In the genomic region with DNA sequence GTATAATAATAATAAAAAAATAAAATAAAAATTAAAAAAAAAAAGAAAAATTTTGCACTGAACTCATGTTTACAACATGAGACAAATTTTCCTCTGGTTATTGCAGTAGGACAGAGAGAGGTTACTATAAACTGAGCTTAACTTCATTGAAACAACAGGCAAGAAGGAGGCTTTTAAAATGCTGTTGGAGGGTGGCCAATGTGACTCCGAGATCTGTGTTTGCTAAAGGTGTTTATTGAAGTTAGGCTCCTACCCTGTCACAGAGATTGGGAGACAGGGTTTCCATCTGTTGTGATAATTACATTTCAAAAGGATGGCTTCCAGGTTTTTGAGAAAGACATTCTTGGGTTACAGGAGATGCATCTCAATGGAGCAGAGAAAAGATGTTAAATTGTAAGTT, we compare ENCODE assay signal across 18 cellular contexts.
DNase-seq lines count a peak whose midpoint lies in the region; ATAC-seq and TF ChIP-seq lines count a peak whose summit lies in the region.
"Had no signal": no experiment of that assay in that cellular context is flagged by ENCODE, and none has a peak within 500 bp of the region (broad histone marks: within the 10 kb centered on the region; RNA-seq: fewer than 3 reads in every experiment).

No MANE protein-coding gene starts in this region.

- no peak overlapping the region for H3K27ac Mint-ChIP-seq in GM23338
- H3K27ac Mint-ChIP-seq: CD4-positive, CD25-positive, alpha-beta regulatory T cell had no signal

- no peaks in the 10 kb centered on the region for H3K9me3 Mint-ChIP-seq in GM23338
- H3K9me3 Mint-ChIP-seq: CD4-positive, CD25-positive, alpha-beta regulatory T cell had no signal

- ATAC-seq in GM23338 (no peak), mucosa of descending colon (peak; percentile 79), HG02970 (IDR thresholded peaks at IDR 0.05; ENCODE audit: low FRiP score, unreplicated experiment) (no peak)

- DNase-seq in NCI-H2029 treated with DMSO at 0.1 percent for 48 hours (lab: John Stamatoyannopoulos, UW) (peak; percentile 4), NCI-H2029 (lab: John Stamatoyannopoulos, UW) (no peak), GM23338 (ENCODE audit: low spot score) (peak; percentile 17), NCI-H2171 treated with DMSO at 0.1 percent for 48 hours (lab: John Stamatoyannopoulos, UW) (peak; percentile 80), mucosa of descending colon (peak in 1 of 3 donors; percentile 80), erythroblast (lab: John Stamatoyannopoulos, UW) (no peak)
- DNase-seq in effector CD4-positive, alpha-beta T cell: no peak
- DNase-seq: BE2C; CD4-positive, CD25-positive, alpha-beta regulatory T cell; DMS79; KBM-7; MV-4-11; NCI-H1417 treated with DMSO at 0.1 percent for 48 hours; NCI-H187 treated with DMSO at 0.1 percent for 48 hours; NCI-H446 treated with DMSO at 0.1 percent for 48 hours; NCI-H82; SJCRH30 had no signal

- intact Hi-C loops in mucosa of descending colon (cut with DNase I, micrococcal nuclease): no loop called here

- H3K4me1 Mint-ChIP-seq in GM23338: peaks cover 8% of the 10 kb centered on the region
- H3K4me1 Mint-ChIP-seq: CD4-positive, CD25-positive, alpha-beta regulatory T cell had no signal

- peaks cover 13% of the 10 kb centered on the region for H3K4me1 ChIP-seq in GM23338 (ENCODE audit: insufficient read depth)
- no peaks in the 10 kb centered on the region for H3K4me1 ChIP-seq in mucosa of descending colon (ENCODE audit: low read depth)
- H3K4me1 ChIP-seq: BE2C, SJCRH30 had no signal

- no peaks in the 10 kb centered on the region for H3F3A ChIP-seq in GM23338 (replicated peaks; ENCODE audit: low read depth)

- H3K4me3 ChIP-seq in GM23338 (no peak overlapping the region), mucosa of descending colon (no peak overlapping the region)
- H3K4me3 ChIP-seq: SJCRH30 had no signal

- H3K4me3 Mint-ChIP-seq in GM23338: no peak overlapping the region
- H3K4me3 Mint-ChIP-seq: CD4-positive, CD25-positive, alpha-beta regulatory T cell had no signal

- H3K27me3 ChIP-seq in GM23338 (ENCODE audit: insufficient read depth): no peaks in the 10 kb centered on the region
- H3K27me3 ChIP-seq: BE2C, SJCRH30 had no signal

- no peaks in the 10 kb centered on the region for H3K79me2 ChIP-seq in GM23338 (replicated peaks; ENCODE audit: insufficient read depth)

- H3K27me3 Mint-ChIP-seq in GM23338 (ENCODE audit: insufficient read depth, low read depth, poor library complexity): peaks cover 3% of the 10 kb centered on the region
- H3K27me3 Mint-ChIP-seq: CD4-positive, CD25-positive, alpha-beta regulatory T cell had no signal

- H3K36me3 ChIP-seq in GM23338 (ENCODE audit: insufficient read depth): no peaks in the 10 kb centered on the region
- H3K36me3 ChIP-seq in mucosa of descending colon (ENCODE audit: low read depth): no peaks in the 10 kb centered on the region
- H3K36me3 ChIP-seq: BE2C, SJCRH30 had no signal

- no peaks in the 10 kb centered on the region for H3K9me2 ChIP-seq in GM23338 (ENCODE audit: insufficient read depth)

- no peaks in the 10 kb centered on the region for H4K20me1 ChIP-seq in GM23338 (replicated peaks; ENCODE audit: insufficient read depth)

- H3K4me2 ChIP-seq in GM23338: peak overlapping the region; percentile 54

- TF ChIP-seq POLR2A in erythroblast (IDR thresholded peaks at IDR 0.05; ENCODE audit: low read length): no peak

- TF ChIP-seq CTCF in GM23338 (conservative IDR thresholded peaks at IDR 0.05; ENCODE audit: low read depth in 2 of 2) (no peak), mucosa of descending colon (IDR thresholded peaks at IDR 0.05) (no peak)

- no peaks in the 10 kb centered on the region for H3K9me3 ChIP-seq in mucosa of descending colon
- H3K9me3 ChIP-seq: BE2C, SJCRH30 had no signal

- H3K36me3 Mint-ChIP-seq in GM23338 (ENCODE audit: low read depth): no peaks in the 10 kb centered on the region
- H3K36me3 Mint-ChIP-seq: CD4-positive, CD25-positive, alpha-beta regulatory T cell had no signal

- no peak overlapping the region for H2AFZ ChIP-seq in GM23338

- no peak overlapping the region for H3K27ac ChIP-seq in GM23338 (ENCODE audit: low read depth)
- H3K27ac ChIP-seq: SJCRH30 had no signal

TF ChIP-seq in GM23338, 12 proteins besides CTCF, POLR2A, EP300 and RAD21 (continues in another document):
- TF ChIP-seq NANOG (IDR thresholded peaks at IDR 0.05; ENCODE audit: borderline replicate concordance): no peak
- TF ChIP-seq STAT1 (IDR thresholded peaks at IDR 0.05; ENCODE audit: unreplicated experiment): no peak
- TF ChIP-seq ZNF114 (CRISPR knock-in tag; IDR thresholded peaks at IDR 0.05): no peak
- TF ChIP-seq EZH2 (IDR thresholded peaks at IDR 0.05; ENCODE audit: low read depth, unreplicated experiment): no peak
- TF ChIP-seq, protein P1, sequence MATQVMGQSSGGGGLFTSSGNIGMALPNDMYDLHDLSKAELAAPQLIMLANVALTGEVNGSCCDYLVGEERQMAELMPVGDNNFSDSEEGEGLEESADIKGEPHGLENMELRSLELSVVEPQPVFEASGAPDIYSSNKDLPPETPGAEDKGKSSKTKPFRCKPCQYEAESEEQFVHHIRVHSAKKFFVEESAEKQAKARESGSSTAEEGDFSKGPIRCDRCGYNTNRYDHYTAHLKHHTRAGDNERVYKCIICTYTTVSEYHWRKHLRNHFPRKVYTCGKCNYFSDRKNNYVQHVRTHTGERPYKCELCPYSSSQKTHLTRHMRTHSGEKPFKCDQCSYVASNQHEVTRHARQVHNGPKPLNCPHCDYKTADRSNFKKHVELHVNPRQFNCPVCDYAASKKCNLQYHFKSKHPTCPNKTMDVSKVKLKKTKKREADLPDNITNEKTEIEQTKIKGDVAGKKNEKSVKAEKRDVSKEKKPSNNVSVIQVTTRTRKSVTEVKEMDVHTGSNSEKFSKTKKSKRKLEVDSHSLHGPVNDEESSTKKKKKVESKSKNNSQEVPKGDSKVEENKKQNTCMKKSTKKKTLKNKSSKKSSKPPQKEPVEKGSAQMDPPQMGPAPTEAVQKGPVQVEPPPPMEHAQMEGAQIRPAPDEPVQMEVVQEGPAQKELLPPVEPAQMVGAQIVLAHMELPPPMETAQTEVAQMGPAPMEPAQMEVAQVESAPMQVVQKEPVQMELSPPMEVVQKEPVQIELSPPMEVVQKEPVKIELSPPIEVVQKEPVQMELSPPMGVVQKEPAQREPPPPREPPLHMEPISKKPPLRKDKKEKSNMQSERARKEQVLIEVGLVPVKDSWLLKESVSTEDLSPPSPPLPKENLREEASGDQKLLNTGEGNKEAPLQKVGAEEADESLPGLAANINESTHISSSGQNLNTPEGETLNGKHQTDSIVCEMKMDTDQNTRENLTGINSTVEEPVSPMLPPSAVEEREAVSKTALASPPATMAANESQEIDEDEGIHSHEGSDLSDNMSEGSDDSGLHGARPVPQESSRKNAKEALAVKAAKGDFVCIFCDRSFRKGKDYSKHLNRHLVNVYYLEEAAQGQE (IDR thresholded peaks at IDR 0.05; ENCODE audit: unreplicated experiment): no peak
- no peak for TF ChIP-seq JUNB (IDR thresholded peaks at IDR 0.05; ENCODE audit: unreplicated experiment)
- no peak for TF ChIP-seq CREB1 (CRISPR knock-in tag; IDR thresholded peaks at IDR 0.05; ENCODE audit: low read depth)

Comparison
In these comparisons a context has a peak if more than half of its experiments do, and no peak if none do; other contexts are left out.
1. DNase-seq: peak in NCI-H2029 treated with DMSO at 0.1 percent for 48 hours (single experiment), GM23338 (single experiment) and NCI-H2171 treated with DMSO at 0.1 percent for 48 hours (single experiment); none in NCI-H2029 (single experiment), erythroblast (0 of 2) and effector CD4-positive, alpha-beta T cell (single experiment).